In genomic region chr11:848988-849824, GRCh38 we compare ENCODE assay signal across 8 cellular contexts. TPM values are rescaled to one million over a fixed set of nuclear protein-coding genes. Genes with fewer than 3 reads are reported as not detected.
DNase-seq lines count a peak whose midpoint lies in the region; ATAC-seq and TF ChIP-seq lines count a peak whose summit lies in the region.

No MANE protein-coding gene starts in this region.

- peaks cover 0 to 10% of the 10 kb centered on the region in 2 donors for H3K27me3 ChIP-seq in Peyer's patch
- H3K27me3 ChIP-seq in sigmoid colon, result peaks cover 0 to 23% (median 9%) of the 10 kb centered on the region in 3 donors

- H3K36me3 Mint-ChIP-seq in activated CD8-positive, alpha-beta memory T cell treated with anti-CD3 and anti-CD28 coated beads, Interleukin-2, amount 10 ng/mL, durations not matched to agents 7 days and 5 days, result no peaks in the 10 kb centered on the region

- no peaks in the 10 kb centered on the region for H3K9me3 ChIP-seq in Peyer's patch
- no peaks in the 10 kb centered on the region for H3K9me3 ChIP-seq in sigmoid colon

- ATAC-seq in activated CD8-positive, alpha-beta memory T cell treated with anti-CD3 and anti-CD28 coated beads, Interleukin-2, amount 10 ng/mL, durations not matched to agents 7 days and 5 days, result peak; percentile 16
- ATAC-seq in HG02798 (IDR thresholded peaks at IDR 0.05; ENCODE audit: poor library complexity, unreplicated experiment), result no peak

- 2 to 4% methylated on average over 75 of the region's 75 CpGs for WGBS in sigmoid colon, 2 donors

- H3K4me1 Mint-ChIP-seq in activated CD8-positive, alpha-beta memory T cell treated with anti-CD3 and anti-CD28 coated beads, Interleukin-2, amount 10 ng/mL, durations not matched to agents 7 days and 5 days, result peaks cover 6% of the 10 kb centered on the region

- TF ChIP-seq CTCF in Peyer's patch (IDR thresholded peaks at IDR 0.05) (no peak), epithelial cell of esophagus (IDR thresholded peaks at IDR 0.05; ENCODE audit: insufficient read depth, low read depth, low read length, missing control alignments) (no peak), sigmoid colon (IDR thresholded peaks at IDR 0.05) (no peak)

- H3K27ac Mint-ChIP-seq in activated CD8-positive, alpha-beta memory T cell treated with anti-CD3 and anti-CD28 coated beads, Interleukin-2, amount 10 ng/mL, durations not matched to agents 7 days and 5 days, result no peak overlapping the region

- intact Hi-C loops in sigmoid colon (cut with DNase I), result loop anchor here (2.0 to 5.0 kb wide), 3 partner anchors 63 to 202 kb away; partner anchors contain the start of genes AP2A2 and CHID1

- H3K4me3 ChIP-seq in Peyer's patch (peak overlapping the region; percentile 30 to 57 (median 50)), epithelial cell of esophagus (ENCODE audit: low read length) (peak overlapping the region; percentile 23), sigmoid colon (peak overlapping the region; percentile 1 to 54 (median 46))

- H3K4me1 ChIP-seq in Peyer's patch (peaks cover 0 to 52% (median 21%) of the 10 kb centered on the region in 4 donors), sigmoid colon (peaks cover 0 to 61% (median 53%) of the 10 kb centered on the region in 4 donors)

- peaks cover 13% of the 10 kb centered on the region for H3K27me3 Mint-ChIP-seq in activated CD8-positive, alpha-beta memory T cell treated with anti-CD3 and anti-CD28 coated beads, Interleukin-2, amount 10 ng/mL, durations not matched to agents 7 days and 5 days

- DNase-seq in activated CD8-positive, alpha-beta memory T cell treated with anti-CD3 and anti-CD28 coated beads, Interleukin-2, amount 10 ng/mL, durations not matched to agents 7 days and 5 days, result no peak
- no peak for DNase-seq in activated CD8-positive, alpha-beta memory T cell treated with anti-CD3 and anti-CD28 coated beads for 24 hours
- DNase-seq in Peyer's patch (no peak), epithelial cell of esophagus (ENCODE audit: low read depth) (no peak), sigmoid colon (no peak), SKM-1 (lab: John Stamatoyannopoulos, UW; ENCODE audit: unreplicated experiment) (no peak), amniotic stem cell (lab: John Stamatoyannopoulos, UW) (no peak)

- TF ChIP-seq POLR2A in Peyer's patch (IDR thresholded peaks at IDR 0.05) (no peak), sigmoid colon (IDR thresholded peaks at IDR 0.05) (no peak)

- no peaks in the 10 kb centered on the region for H3K36me3 ChIP-seq in Peyer's patch
- no peaks in the 10 kb centered on the region for H3K36me3 ChIP-seq in sigmoid colon

- H3K4me3 Mint-ChIP-seq in activated CD8-positive, alpha-beta memory T cell treated with anti-CD3 and anti-CD28 coated beads, Interleukin-2, amount 10 ng/mL, durations not matched to agents 7 days and 5 days, result no peak overlapping the region

- no peak for TF ChIP-seq EP300 in sigmoid colon (IDR thresholded peaks at IDR 0.05)

- H3K27ac ChIP-seq in Peyer's patch, result peak overlapping the region in 1 of 4 donors; percentile 38
- H3K27ac ChIP-seq in sigmoid colon, result peak overlapping the region in 1 of 4 donors; percentile 21

- H3K9me3 Mint-ChIP-seq in activated CD8-positive, alpha-beta memory T cell treated with anti-CD3 and anti-CD28 coated beads, Interleukin-2, amount 10 ng/mL, durations not matched to agents 7 days and 5 days (ENCODE audit: low read depth), result no peaks in the 10 kb centered on the region

- CTCF ChIA-PET in activated CD8-positive, alpha-beta memory T cell treated with anti-CD3 and anti-CD28 coated beads, Interleukin-2, amount 10 ng/mL, durations not matched to agents 7 days and 5 days (lab: Charles Lee), result interaction anchor here (0.7 to 2.7 kb wide), 16 partner anchors 14 to 725 kb away, joined by 3 to 41 read pairs (median 4); partner anchors contain the start of genes AP2A2, CD151 and CHID1

RNA-seq across cellular contexts. Expression of gene TSPAN4, which starts 6.6 kb away (rescaled TPM):
- 10 to 100 TPM in 1 of 2 experiments, 1 to 10 TPM in 1; 7.8 to 17.8 TPM for total RNA-seq in activated CD8-positive, alpha-beta memory T cell treated with anti-CD3 and anti-CD28 coated beads, Interleukin-2, amount 10 ng/mL, durations not matched to agents 7 days and 5 days
- total RNA-seq in Peyer's patch, result 10 to 100 TPM; 20.0 to 52.1 (median 38.4) TPM
- total RNA-seq in sigmoid colon, result 10 to 100 TPM; 79.2 to 92.7 (median 82.9) TPM
- polyA plus RNA-seq in sigmoid colon, result 10 to 100 TPM in 2 of 3 donors, 1 to 10 TPM in 1; 8.8 to 41.0 (median 15.0) TPM

RNA-seq across cellular contexts. Expression of gene POLR2L, which starts 6.9 kb away (rescaled TPM):
- total RNA-seq in activated CD8-positive, alpha-beta memory T cell treated with anti-CD3 and anti-CD28 coated beads, Interleukin-2, amount 10 ng/mL, durations not matched to agents 7 days and 5 days, result 100 to 1,000 TPM in 1 of 2 experiments, 10 to 100 TPM in 1; 87.6 to 114 TPM
- total RNA-seq in Peyer's patch (10 to 100 TPM; 37.8 to 67.1 (median 44.8) TPM), sigmoid colon (10 to 100 TPM; 34.9 to 75.3 (median 52.0) TPM)
- polyA plus RNA-seq in sigmoid colon, result 100 to 1,000 TPM; 139 to 198 (median 143) TPM

RNA-seq across cellular contexts. Expression of gene CD151, which starts 16.5 kb away (rescaled TPM):
- 10 to 100 TPM; 23.1 to 54.9 TPM for total RNA-seq in activated CD8-positive, alpha-beta memory T cell treated with anti-CD3 and anti-CD28 coated beads, Interleukin-2, amount 10 ng/mL, durations not matched to agents 7 days and 5 days
- total RNA-seq in Peyer's patch, result 100 to 1,000 TPM; 102 to 277 (median 237) TPM
- total RNA-seq in sigmoid colon, result 100 to 1,000 TPM in 3 of 4 donors, 10 to 100 TPM in 1; 84.4 to 343 (median 278) TPM
- polyA plus RNA-seq in sigmoid colon, result 100 to 1,000 TPM in 1 of 3 donors, 10 to 100 TPM in 2; 91.9 to 436 (median 92.7) TPM

RNA-seq across cellular contexts. Expression of gene CRACR2B, which starts 21.5 kb away (rescaled TPM):
- total RNA-seq in activated CD8-positive, alpha-beta memory T cell treated with anti-CD3 and anti-CD28 coated beads, Interleukin-2, amount 10 ng/mL, durations not matched to agents 7 days and 5 days, result 10 to 100 TPM; 11.3 to 14.1 TPM
- total RNA-seq in Peyer's patch, result 100 to 1,000 TPM in 3 of 4 donors, 10 to 100 TPM in 1; 44.0 to 175 (median 110) TPM
- total RNA-seq in sigmoid colon, result 1 to 10 TPM; 1.5 to 9.5 (median 4.6) TPM
- polyA plus RNA-seq in sigmoid colon, result 100 to 1,000 TPM in 1 of 3 donors, 10 to 100 TPM in 2; 32.1 to 149 (median 46.8) TPM

RNA-seq across cellular contexts. Expression of gene PNPLA2, which starts 30.5 kb away (rescaled TPM):
- 10 to 100 TPM; 64.7 to 70.0 TPM for total RNA-seq in activated CD8-positive, alpha-beta memory T cell treated with anti-CD3 and anti-CD28 coated beads, Interleukin-2, amount 10 ng/mL, durations not matched to agents 7 days and 5 days
- total RNA-seq in Peyer's patch (100 to 1,000 TPM in 3 of 4 donors, 10 to 100 TPM in 1; 71.8 to 254 (median 163) TPM), sigmoid colon (10 to 100 TPM; 26.3 to 39.6 (median 34.6) TPM)
- polyA plus RNA-seq in sigmoid colon, result 100 to 1,000 TPM in 1 of 3 donors, 10 to 100 TPM in 2; 35.4 to 137 (median 47.6) TPM
